7 cellular contexts compared by ENCODE assay signal in genomic region chr7:149801002-149801566, GRCh38. TPM values are rescaled to one million over a fixed set of nuclear protein-coding genes. Genes with fewer than 3 reads are reported as not detected.
"Had no signal": no experiment of that assay in that cellular context is flagged by ENCODE, and none has a peak within 500 bp of the region (broad histone marks: within the 10 kb centered on the region; RNA-seq: fewer than 3 reads in every experiment).

No MANE protein-coding gene starts in this region.

- H3K9me3 ChIP-seq: HAP-1 had no signal

- H3K4me3 ChIP-seq: GM23338, HAP-1 had no signal

- H2AFZ ChIP-seq: GM23338 had no signal

- DNase-seq: H7 had no signal

- H3K36me3 ChIP-seq: HAP-1 had no signal

- H3K27ac ChIP-seq: KMS-11 had no signal

- FAIRE-seq: HTR-8/SVneo had no signal

- H3K4me1 ChIP-seq: HAP-1 had no signal

- ATAC-seq: GM23338, HCT116 had no signal

- H3K4me2 ChIP-seq: GM23338, KMS-11 had no signal

- H3K9ac ChIP-seq: KMS-11 had no signal

RNA-seq across cellular contexts. Expression of gene ZNF467, which starts 27.7 kb away (rescaled TPM):
- polyA plus RNA-seq: IgD-negative memory B cell had no signal
